8 cellular contexts compared by ENCODE assay signal in genomic region chr11:117180020-117180419, GRCh38. TPM values are rescaled to one million over a fixed set of nuclear protein-coding genes. Genes with fewer than 3 reads are reported as not detected.
DNase-seq lines count a peak whose midpoint lies in the region; ATAC-seq and TF ChIP-seq lines count a peak whose summit lies in the region.

No MANE protein-coding gene starts in this region.

- no peak for ATAC-seq in central memory CD8-positive, alpha-beta T cell (replicated peaks; ENCODE audit: extremely low read depth, poor library complexity, severe bottlenecking)
- no peak for ATAC-seq in naive thymus-derived CD4-positive, alpha-beta T cell
- ATAC-seq in HG02981 (IDR thresholded peaks at IDR 0.05; ENCODE audit: unreplicated experiment) (no peak), HG02623 (IDR thresholded peaks at IDR 0.05; ENCODE audit: unreplicated experiment) (no peak)

- peaks cover 30% of the 10 kb centered on the region for H3K4me1 Mint-ChIP-seq in CD14-positive monocyte
- H3K4me1 Mint-ChIP-seq in central memory CD8-positive, alpha-beta T cell = peaks cover 29% of the 10 kb centered on the region
- H3K4me1 Mint-ChIP-seq in naive thymus-derived CD4-positive, alpha-beta T cell = peaks cover 26 to 36% (median 30%) of the 10 kb centered on the region in 7 donors

- DNase-seq in CD14-positive monocyte (ENCODE audit: low spot score) = no peak
- no peak for DNase-seq in LNCaP clone FGC (ENCODE audit: low read depth)
- DNase-seq in central memory CD8-positive, alpha-beta T cell (ENCODE audit: low spot score in 2 of 2) = no peak
- DNase-seq in naive thymus-derived CD4-positive, alpha-beta T cell = peak in 1 of 9 donors; percentile 19
- DNase-seq in Ammon's horn (ENCODE audit: low spot score) = no peak
- DNase-seq in NCI-H345 (lab: John Stamatoyannopoulos, UW) = no peak

- peaks cover 0 to 11% (median 0%) of the 10 kb centered on the region in 3 experiments for H3K36me3 ChIP-seq in naive thymus-derived CD4-positive, alpha-beta T cell (ENCODE audit: control insufficient read depth in 2 of 3, insufficient read depth in 3 of 3, low read length in 3 of 3)

- peaks cover 30 to 40% of the 10 kb centered on the region in 2 donors for H3K36me3 Mint-ChIP-seq in CD14-positive monocyte
- peaks cover 13% of the 10 kb centered on the region for H3K36me3 Mint-ChIP-seq in central memory CD8-positive, alpha-beta T cell (ENCODE audit: insufficient read depth)
- peaks cover 0 to 2% (median 0%) of the 10 kb centered on the region in 5 donors for H3K36me3 Mint-ChIP-seq in naive thymus-derived CD4-positive, alpha-beta T cell

- peak overlapping the region; percentile 49 to 97 (median 92) for H3K27ac Mint-ChIP-seq in CD14-positive monocyte
- peak overlapping the region; percentile 90 for H3K27ac Mint-ChIP-seq in central memory CD8-positive, alpha-beta T cell (ENCODE audit: low read depth)
- H3K27ac Mint-ChIP-seq in naive thymus-derived CD4-positive, alpha-beta T cell = peak overlapping the region; percentile 88 to 98 (median 95)

- peaks cover 0 to 4% (median 0%) of the 10 kb centered on the region in 3 donors for H3K27me3 Mint-ChIP-seq in CD14-positive monocyte (ENCODE audit: low read depth in 3 of 3)
- H3K27me3 Mint-ChIP-seq in central memory CD8-positive, alpha-beta T cell = no peaks in the 10 kb centered on the region
- H3K27me3 Mint-ChIP-seq in naive thymus-derived CD4-positive, alpha-beta T cell = no peaks in the 10 kb centered on the region

- TF ChIP-seq CTCF in CD14-positive monocyte (IDR thresholded peaks at IDR 0.05) (no peak), LNCaP clone FGC (IDR thresholded peaks at IDR 0.05; ENCODE audit: control insufficient read depth, extremely low read depth, insufficient read depth) (no peak)

- H3K9me3 Mint-ChIP-seq in CD14-positive monocyte = no peaks in the 10 kb centered on the region
- H3K9me3 Mint-ChIP-seq in central memory CD8-positive, alpha-beta T cell = no peaks in the 10 kb centered on the region
- no peaks in the 10 kb centered on the region for H3K9me3 Mint-ChIP-seq in naive thymus-derived CD4-positive, alpha-beta T cell

- H3K27ac ChIP-seq in naive thymus-derived CD4-positive, alpha-beta T cell (ENCODE audit: low read depth, low read length) = peak overlapping the region; percentile 85

- no peaks in the 10 kb centered on the region for H3K27me3 ChIP-seq in naive thymus-derived CD4-positive, alpha-beta T cell (ENCODE audit: control insufficient read depth in 2 of 2, insufficient read depth in 2 of 2, low read length in 2 of 2)

- peak overlapping the region; percentile 96 to 98 for H3K4me3 Mint-ChIP-seq in CD14-positive monocyte
- peak overlapping the region; percentile 88 for H3K4me3 Mint-ChIP-seq in central memory CD8-positive, alpha-beta T cell
- H3K4me3 Mint-ChIP-seq in naive thymus-derived CD4-positive, alpha-beta T cell = peak overlapping the region; percentile 92 to 98 (median 94)

- CTCF ChIA-PET in naive thymus-derived CD4-positive, alpha-beta T cell (lab: Charles Lee) = interaction anchor here (1.2 to 2.1 kb wide), 3 partner anchors 10 to 46 kb away, joined by 3 to 20 read pairs (median 4); no protein-coding TSS in a partner anchor

- H3K9me3 ChIP-seq in naive thymus-derived CD4-positive, alpha-beta T cell (ENCODE audit: control insufficient read depth in 2 of 3, low read length in 3 of 3) = no peaks in the 10 kb centered on the region

- peak overlapping the region; percentile 67 for H3K4me3 ChIP-seq in LNCaP clone FGC (ENCODE audit: low read depth, low read length)
- H3K4me3 ChIP-seq in naive thymus-derived CD4-positive, alpha-beta T cell (ENCODE audit: low read length) = peak overlapping the region; percentile 87

- H3K4me1 ChIP-seq in naive thymus-derived CD4-positive, alpha-beta T cell (ENCODE audit: control insufficient read depth in 2 of 2, insufficient read depth in 2 of 2, low read length in 2 of 2) = peaks cover 12 to 26% of the 10 kb centered on the region in 2 donors

- intact Hi-C loops in CD14-positive monocyte (cut with micrococcal nuclease) = loop anchor here (5.0 kb wide), 2 partner anchors 42 to 47 kb away; no protein-coding TSS in a partner anchor
- intact Hi-C loops in naive thymus-derived CD4-positive, alpha-beta T cell (cut with micrococcal nuclease) = loop anchor here in 1 of 2 donors (2.0 kb wide), 1 partner anchor 147 kb away; the partner anchor contains the start of gene CEP164

- POLR2A ChIA-PET in naive thymus-derived CD4-positive, alpha-beta T cell (lab: Charles Lee) = interaction anchor here (0.6 to 4.7 kb wide), 10 partner anchors 9 to 392 kb away, joined by 3 to 42 read pairs (median 4); partner anchors contain the start of genes CEP164, PAFAH1B2, PCSK7 and RNF214

RNA-seq across cellular contexts. Expression of gene SIDT2, which starts 1.5 kb away (rescaled TPM):
- polyA plus RNA-seq in CD14-positive monocyte = 10 to 100 TPM; 21.8 to 41.8 TPM
- 100 to 1,000 TPM in 2 of 5 experiments, 10 to 100 TPM in 3; 31.7 to 187 (median 60.5) TPM for total RNA-seq in naive thymus-derived CD4-positive, alpha-beta T cell
- 1 to 10 TPM; 2.3 to 3.1 TPM for polyA plus RNA-seq in naive thymus-derived CD4-positive, alpha-beta T cell

RNA-seq across cellular contexts. Expression of gene TAGLN, which starts 19.1 kb away (rescaled TPM):
- 1 to 10 TPM; 3.6 to 4.0 TPM for polyA plus RNA-seq in CD14-positive monocyte
- total RNA-seq in naive thymus-derived CD4-positive, alpha-beta T cell = 10 to 100 TPM in 4 of 5 experiments, 1 to 10 TPM in 1; 6.4 to 28.0 (median 18.2) TPM
- 1 to 10 TPM in 1 of 2 donors, under 1 TPM in 1; 0.32 to 1.0 TPM for polyA plus RNA-seq in naive thymus-derived CD4-positive, alpha-beta T cell

RNA-seq across cellular contexts. Expression of gene PAFAH1B2, which starts 35.9 kb away (rescaled TPM):
- 10 to 100 TPM; 23.7 to 25.1 TPM for polyA plus RNA-seq in CD14-positive monocyte
- 10 to 100 TPM; 48.9 to 62.0 (median 55.8) TPM for total RNA-seq in naive thymus-derived CD4-positive, alpha-beta T cell
- polyA plus RNA-seq in naive thymus-derived CD4-positive, alpha-beta T cell = 10 to 100 TPM; 13.6 to 18.2 TPM

RNA-seq across cellular contexts. Expression of gene PCSK7, which starts 51.9 kb away (rescaled TPM):
- 1 to 10 TPM; 6.1 to 9.5 TPM for polyA plus RNA-seq in CD14-positive monocyte
- 100 to 1,000 TPM; 196 to 319 (median 312) TPM for total RNA-seq in naive thymus-derived CD4-positive, alpha-beta T cell
- polyA plus RNA-seq in naive thymus-derived CD4-positive, alpha-beta T cell = 10 to 100 TPM; 45.4 to 71.4 TPM

RNA-seq across cellular contexts. Expression of gene RNF214, which starts 52.5 kb away (rescaled TPM):
- 1 to 10 TPM; 6.4 to 7.8 TPM for polyA plus RNA-seq in CD14-positive monocyte
- 10 to 100 TPM; 16.6 to 36.0 (median 24.0) TPM for total RNA-seq in naive thymus-derived CD4-positive, alpha-beta T cell
- polyA plus RNA-seq in naive thymus-derived CD4-positive, alpha-beta T cell = 10 to 100 TPM in 1 of 2 donors, 1 to 10 TPM in 1; 9.7 to 10.2 TPM

Comparison
In these comparisons a context has a peak if more than half of its experiments do, and no peak if none do; other contexts are left out.
1. RNA of gene SIDT2, which starts 1.5 kb away (polyA plus RNA-seq): 21.8 to 41.8 TPM in CD14-positive monocyte; 2.3 to 3.1 TPM in naive thymus-derived CD4-positive, alpha-beta T cell; every median in the first group is over 4 times any median in the second.
2. Peak in every context shown above with its lines, with median percentiles within 50 percentile points of each other: H3K27ac Mint-ChIP-seq and H3K4me3 Mint-ChIP-seq.